Comparison of ENCODE assay signal across 8 cellular contexts in the genomic region with DNA sequence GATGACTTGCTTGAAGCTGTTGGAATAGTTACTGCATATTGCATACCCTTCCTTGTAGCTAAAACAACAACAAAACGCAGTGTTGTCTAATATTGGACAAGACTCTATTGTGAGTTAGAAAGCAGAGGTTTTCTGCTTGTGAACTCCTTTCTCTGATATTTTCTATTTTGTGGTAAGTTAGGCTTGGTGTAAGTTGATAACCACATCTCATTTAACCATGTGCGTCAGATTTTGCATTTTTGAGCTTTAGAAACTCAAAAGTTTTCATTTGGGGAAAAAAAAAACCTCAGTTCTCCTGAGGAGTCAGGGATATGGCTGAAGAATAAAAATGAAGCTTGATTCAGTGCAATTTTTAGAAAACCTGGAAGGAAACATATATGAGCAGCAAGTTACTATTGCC. TPM values are rescaled to one million over a fixed set of nuclear protein-coding genes. Genes with fewer than 3 reads are reported as not detected.
A peak's percentile ranks its signal among the peaks of the same experiment; 100 is the strongest.
DNase-seq lines count a peak whose midpoint lies in the region; ATAC-seq, FAIRE-seq and TF ChIP-seq lines count a peak whose summit lies in the region.

No MANE protein-coding gene starts in this region.

- peaks cover 61% of the 10 kb centered on the region for H3K4me1 Mint-ChIP-seq in CD8-positive, alpha-beta T cell (ENCODE audit: low read depth)
- peaks cover 41% of the 10 kb centered on the region for H3K4me1 Mint-ChIP-seq in osteocyte (ENCODE audit: unreplicated experiment)

- intact Hi-C loops in CD8-positive, alpha-beta T cell (cut with DNase I, micrococcal nuclease): loop anchor here (1.0 to 2.0 kb wide), 6 partner anchors 10 to 309 kb away; a partner anchor contains a TSS

- H3K4me3 ChIP-seq in CD8-positive, alpha-beta T cell (ENCODE audit: low read depth, low read length): peak overlapping the region; percentile 93

- DNase-seq in CD8-positive, alpha-beta T cell: no peak
- DNase-seq in RWPE1 (ENCODE audit: low spot score): no peak
- DNase-seq in epithelial cell of prostate (ENCODE audit: low read depth, low spot score): no peak
- DNase-seq in osteocyte (ENCODE audit: extremely low spot score, unreplicated experiment): no peak
- no peak for DNase-seq in NCI-H226
- no peak for DNase-seq in GM12892 (ENCODE audit: insufficient read length)

- peaks cover 58% of the 10 kb centered on the region for H3K4me1 ChIP-seq in CD8-positive, alpha-beta T cell (ENCODE audit: insufficient read depth, low read length)

- H3K4me3 Mint-ChIP-seq in CD8-positive, alpha-beta T cell: peak overlapping the region; percentile 97
- H3K4me3 Mint-ChIP-seq in osteocyte (ENCODE audit: unreplicated experiment): peak overlapping the region; percentile 94

- no peaks in the 10 kb centered on the region for H3K9me3 ChIP-seq in CD8-positive, alpha-beta T cell (ENCODE audit: low read length)

- no peak for TF ChIP-seq CTCF in CD8-positive, alpha-beta T cell (IDR thresholded peaks at IDR 0.05)
- no peak for TF ChIP-seq CTCF in RWPE1 (conservative IDR thresholded peaks at IDR 0.05; ENCODE audit: low read depth)
- no peak for TF ChIP-seq CTCF in osteocyte (IDR thresholded peaks at IDR 0.05)

- POLR2A ChIA-PET in CD8-positive, alpha-beta T cell (lab: Charles Lee): interaction anchor here (1.1 to 3.8 kb wide), 4 partner anchors 13 to 102 kb away, joined by 3 to 39 read pairs (median 4); a partner anchor contains a TSS
- POLR2A ChIA-PET in RWPE1 (lab: Yijun Ruan, JAX; ENCODE audit: low non-redundant PET): no interaction called here

- no peaks in the 10 kb centered on the region for H3K27me3 ChIP-seq in CD8-positive, alpha-beta T cell (ENCODE audit: insufficient read depth, low read length)

- ATAC-seq in CD8-positive, alpha-beta T cell: no peak
- ATAC-seq in GM18505 (IDR thresholded peaks at IDR 0.05; ENCODE audit: unreplicated experiment) (no peak), GM19328 (IDR thresholded peaks at IDR 0.05; ENCODE audit: unreplicated experiment) (no peak)

- peak overlapping the region; percentile 99 for H3K27ac Mint-ChIP-seq in CD8-positive, alpha-beta T cell
- H3K27ac Mint-ChIP-seq in osteocyte (ENCODE audit: unreplicated experiment): peak overlapping the region; percentile 97

- H3K36me3 ChIP-seq in CD8-positive, alpha-beta T cell (ENCODE audit: insufficient read depth, low read length): no peaks in the 10 kb centered on the region

- H3K9me3 Mint-ChIP-seq in CD8-positive, alpha-beta T cell: no peaks in the 10 kb centered on the region
- H3K9me3 Mint-ChIP-seq in osteocyte (ENCODE audit: unreplicated experiment): no peaks in the 10 kb centered on the region

- peaks cover 47% of the 10 kb centered on the region for H3K36me3 Mint-ChIP-seq in CD8-positive, alpha-beta T cell
- H3K36me3 Mint-ChIP-seq in osteocyte (ENCODE audit: unreplicated experiment): peaks cover 24% of the 10 kb centered on the region

- H3K27ac ChIP-seq in CD8-positive, alpha-beta T cell (ENCODE audit: low read depth, low read length): peak overlapping the region; percentile 100
- H3K27ac ChIP-seq in RWPE1 (peak overlapping the region; percentile 99), epithelial cell of prostate (peak overlapping the region; percentile 96)

- TF ChIP-seq POLR2A in GM18505 (IDR thresholded peaks at IDR 0.05; ENCODE audit: borderline replicate concordance, extremely low read depth, insufficient read depth, insufficient read length): no peak
- no peak for TF ChIP-seq POLR2A in GM12892 (IDR thresholded peaks at IDR 0.05; ENCODE audit: low read depth, low read length)

- no peaks in the 10 kb centered on the region for H3K27me3 Mint-ChIP-seq in CD8-positive, alpha-beta T cell (ENCODE audit: low read depth)
- H3K27me3 Mint-ChIP-seq in osteocyte (ENCODE audit: unreplicated experiment): no peaks in the 10 kb centered on the region

- CTCF ChIA-PET in CD8-positive, alpha-beta T cell (lab: Charles Lee): interaction anchor here (0.6 kb wide), 1 partner anchor 265 kb away, joined by 3 read pairs; no protein-coding TSS in a partner anchor
- CTCF ChIA-PET in RWPE1 (lab: Yijun Ruan, JAX): interaction anchor here (0.7 kb wide), 1 partner anchor 87 kb away, joined by 4 read pairs; no protein-coding TSS in a partner anchor

- FAIRE-seq in GM12892 (lab: Jason Lieb, UNC): no peak

RNA-seq across cellular contexts. Expression of a gene that starts 1.5 kb away (rescaled TPM):
- 100 to 1,000 TPM; 343 to 351 TPM for total RNA-seq in CD8-positive, alpha-beta T cell
- total RNA-seq in osteocyte: 166 and 172 TPM in 2 replicates
- polyA plus RNA-seq in GM12892 (2012; ENCODE audit: missing spikeins): 34.9 TPM
